8 cellular contexts compared by ENCODE assay signal in genomic region chr6:16514249-16514648, GRCh38.
DNase-seq lines count a peak whose midpoint lies in the region; ATAC-seq and TF ChIP-seq lines count a peak whose summit lies in the region.

No MANE protein-coding gene starts in this region.

- peak; percentile 59 for TF ChIP-seq CTCF in LNCaP clone FGC (IDR thresholded peaks at IDR 0.05; ENCODE audit: control insufficient read depth, extremely low read depth, insufficient read depth)
- peak; percentile 67 for TF ChIP-seq CTCF in retinal pigment epithelial cell (conservative IDR thresholded peaks at IDR 0.05; ENCODE audit: low read depth, low read length)

- peak overlapping the region; percentile 45 for H3K4me3 Mint-ChIP-seq in activated T-helper 1 cell treated with anti-CD3 and anti-CD28 coated beads, Interleukin-12 subunit alpha, Interleukin-12 subunit beta, Interleukin-2, Interleukin-4 antibody, amounts not matched to agents 30 ng/mL and 10 ng/mL and 1 ng/mL, durations not matched to agents 14 hours and 24 hours and 36 hours

- DNase-seq in NCI-H82 (lab: John Stamatoyannopoulos, UW) (peak; percentile 64), NCI-H82 treated with DMSO at 0.1 percent for 48 hours (lab: John Stamatoyannopoulos, UW; ENCODE audit: unreplicated experiment) (no peak), LNCaP clone FGC (ENCODE audit: low read depth) (no peak), Right ventricle myocardium superior (no peak), retinal pigment epithelial cell (ENCODE audit: low read depth) (no peak), NOMO-1 (lab: John Stamatoyannopoulos, UW; ENCODE audit: unreplicated experiment in 2 of 2) (no peak)
- peak; percentile 28 for DNase-seq in activated T-helper 1 cell treated with anti-CD3 and anti-CD28 coated beads, Interleukin-12 subunit alpha, Interleukin-12 subunit beta, Interleukin-2, Interleukin-4 antibody, amounts not matched to agents 30 ng/mL and 10 ng/mL and 1 ng/mL, durations not matched to agents 14 hours and 24 hours and 36 hours (ENCODE audit: low spot score)

- H3K4me3 ChIP-seq in LNCaP clone FGC (ENCODE audit: low read depth, low read length), result no peak overlapping the region
- H3K4me3 ChIP-seq in retinal pigment epithelial cell (ENCODE audit: low read length), result no peak overlapping the region

- ATAC-seq in Right ventricle myocardium superior (ENCODE audit: poor library complexity) (peak; percentile 51), HG03135 (IDR thresholded peaks at IDR 0.05; ENCODE audit: unreplicated experiment) (no peak)

- H3K9me3 Mint-ChIP-seq in activated T-helper 1 cell treated with anti-CD3 and anti-CD28 coated beads, Interleukin-12 subunit alpha, Interleukin-12 subunit beta, Interleukin-2, Interleukin-4 antibody, amounts not matched to agents 30 ng/mL and 10 ng/mL and 1 ng/mL, durations not matched to agents 14 hours and 24 hours and 36 hours, result no peaks in the 10 kb centered on the region

- peaks cover 78% of the 10 kb centered on the region for H3K4me1 Mint-ChIP-seq in activated T-helper 1 cell treated with anti-CD3 and anti-CD28 coated beads, Interleukin-12 subunit alpha, Interleukin-12 subunit beta, Interleukin-2, Interleukin-4 antibody, amounts not matched to agents 30 ng/mL and 10 ng/mL and 1 ng/mL, durations not matched to agents 14 hours and 24 hours and 36 hours (ENCODE audit: low read depth)

- H3K27ac Mint-ChIP-seq in activated T-helper 1 cell treated with anti-CD3 and anti-CD28 coated beads, Interleukin-12 subunit alpha, Interleukin-12 subunit beta, Interleukin-2, Interleukin-4 antibody, amounts not matched to agents 30 ng/mL and 10 ng/mL and 1 ng/mL, durations not matched to agents 14 hours and 24 hours and 36 hours, result peak overlapping the region; percentile 60

- intact Hi-C loops in activated T-helper 1 cell treated with anti-CD3 and anti-CD28 coated beads, Interleukin-12 subunit alpha, Interleukin-12 subunit beta, Interleukin-2, Interleukin-4 antibody, amounts not matched to agents 30 ng/mL and 10 ng/mL and 1 ng/mL, durations not matched to agents 14 hours and 24 hours and 36 hours (cut with micrococcal nuclease), result loop anchor here (1.0 to 10.0 kb wide), 6 partner anchors 72 to 441 kb away; no protein-coding TSS in a partner anchor
- intact Hi-C loops in Right ventricle myocardium superior (cut with DNase I), result loop anchor here (5.0 kb wide), 1 partner anchor 248 kb away; the partner anchor contains the start of gene ATXN1

- peaks cover 50% of the 10 kb centered on the region for H3K36me3 Mint-ChIP-seq in activated T-helper 1 cell treated with anti-CD3 and anti-CD28 coated beads, Interleukin-12 subunit alpha, Interleukin-12 subunit beta, Interleukin-2, Interleukin-4 antibody, amounts not matched to agents 30 ng/mL and 10 ng/mL and 1 ng/mL, durations not matched to agents 14 hours and 24 hours and 36 hours (ENCODE audit: low read depth)

- no peaks in the 10 kb centered on the region for H3K27me3 Mint-ChIP-seq in activated T-helper 1 cell treated with anti-CD3 and anti-CD28 coated beads, Interleukin-12 subunit alpha, Interleukin-12 subunit beta, Interleukin-2, Interleukin-4 antibody, amounts not matched to agents 30 ng/mL and 10 ng/mL and 1 ng/mL, durations not matched to agents 14 hours and 24 hours and 36 hours (ENCODE audit: insufficient read depth)

Comparison
In these comparisons a context has a peak if more than half of its experiments do, and no peak if none do; other contexts are left out.
1. DNase-seq: peak in NCI-H82 (single experiment) and activated T-helper 1 cell treated with anti-CD3 and anti-CD28 coated beads, Interleukin-12 subunit alpha, Interleukin-12 subunit beta, Interleukin-2, Interleukin-4 antibody, amounts not matched to agents 30 ng/mL and 10 ng/mL and 1 ng/mL, durations not matched to agents 14 hours and 24 hours and 36 hours (single experiment); none in NCI-H82 treated with DMSO at 0.1 percent for 48 hours (single experiment), LNCaP clone FGC (single experiment), Right ventricle myocardium superior (single experiment), retinal pigment epithelial cell (single experiment) and NOMO-1 (0 of 2).